ENCODE assay signal across 10 cellular contexts in the genomic region with DNA sequence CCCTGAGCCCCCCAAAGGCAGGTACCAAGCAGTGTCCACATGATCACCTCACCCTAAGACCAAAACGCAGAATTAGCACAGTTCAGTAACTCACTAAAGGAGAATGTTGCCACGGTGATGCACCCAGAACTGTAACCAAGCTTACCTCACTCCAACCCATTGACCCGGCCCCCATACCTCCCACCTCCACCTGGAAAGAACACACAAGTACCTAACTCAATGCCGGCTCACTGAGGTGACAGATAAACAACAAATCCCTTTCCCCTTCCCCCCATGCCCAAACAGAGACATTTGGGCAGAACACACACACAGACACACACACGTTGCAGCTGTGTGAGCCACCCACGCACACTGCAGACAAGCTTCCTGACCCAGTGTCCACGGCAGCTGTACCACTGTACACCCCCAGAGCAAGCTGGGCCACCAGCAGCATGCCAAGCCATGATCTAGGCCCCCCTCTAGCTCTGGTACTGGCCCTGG. TPM values are rescaled to one million over a fixed set of nuclear protein-coding genes. Genes with fewer than 3 reads are reported as not detected.
DNase-seq lines count a peak whose midpoint lies in the region; ATAC-seq and TF ChIP-seq lines count a peak whose summit lies in the region.
"Had no signal": no experiment of that assay in that cellular context is flagged by ENCODE, and none has a peak within 500 bp of the region (broad histone marks: within the 10 kb centered on the region; RNA-seq: fewer than 3 reads in every experiment).

No MANE protein-coding gene starts in this region.

- peak overlapping the region; percentile 93 for H3K4me3 Mint-ChIP-seq in endothelial cell (ENCODE audit: unreplicated experiment)
- peak overlapping the region; percentile 79 for H3K4me3 Mint-ChIP-seq in nephron progenitor cell

- H3K9me3 ChIP-seq in right cardiac atrium (ENCODE audit: control insufficient read depth, low read length) = no peaks in the 10 kb centered on the region

- peaks cover 25% of the 10 kb centered on the region for H3K27me3 Mint-ChIP-seq in endothelial cell (ENCODE audit: unreplicated experiment)
- peaks cover 7% of the 10 kb centered on the region for H3K27me3 Mint-ChIP-seq in nephron progenitor cell (ENCODE audit: low read depth, poor library complexity)

- H3K9me3 Mint-ChIP-seq in endothelial cell (ENCODE audit: unreplicated experiment) = no peaks in the 10 kb centered on the region
- no peaks in the 10 kb centered on the region for H3K9me3 Mint-ChIP-seq in nephron progenitor cell

- H3K4me3 ChIP-seq in right cardiac atrium (ENCODE audit: low read length) (peak overlapping the region; percentile 51), urinary bladder (ENCODE audit: low read depth, low read length) (peak overlapping the region; percentile 62)

- peaks cover 23% of the 10 kb centered on the region for H3K4me1 ChIP-seq in right cardiac atrium (ENCODE audit: control insufficient read depth, insufficient read depth, low read length)
- no peaks in the 10 kb centered on the region for H3K4me1 ChIP-seq in urinary bladder (ENCODE audit: insufficient read depth)

- H3K27ac ChIP-seq in right cardiac atrium (ENCODE audit: low read length) = peak overlapping the region; percentile 44
- H3K27ac ChIP-seq in urinary bladder (ENCODE audit: low read depth) = no peak overlapping the region

- ATAC-seq in right cardiac atrium (no peak), Right ventricle myocardium inferior (no peak)
- ATAC-seq: esophagus mucosa had no signal

- no peaks in the 10 kb centered on the region for H3K27me3 ChIP-seq in right cardiac atrium (ENCODE audit: control insufficient read depth, insufficient read depth)

- H3K4me1 Mint-ChIP-seq in endothelial cell (ENCODE audit: unreplicated experiment) (peaks cover 79% of the 10 kb centered on the region), nephron progenitor cell (peaks cover 88% of the 10 kb centered on the region)

- no peaks in the 10 kb centered on the region for H3K36me3 ChIP-seq in urinary bladder (ENCODE audit: insufficient read depth)

- H3K27ac Mint-ChIP-seq in endothelial cell (ENCODE audit: unreplicated experiment) = peak overlapping the region; percentile 68
- H3K27ac Mint-ChIP-seq in nephron progenitor cell = peak overlapping the region; percentile 82

- DNase-seq in right cardiac atrium = no peak
- no peak for DNase-seq in Right ventricle myocardium inferior (ENCODE audit: missing footprints)
- no peak for DNase-seq in endothelial cell (ENCODE audit: low spot score)
- DNase-seq in nephron progenitor cell = no peak
- DNase-seq in NCI-H2171 treated with DMSO at 0.1 percent for 48 hours (lab: John Stamatoyannopoulos, UW) = no peak
- DNase-seq in GM10266 (ENCODE audit: extremely low spot score) = no peak
- DNase-seq in D341Med (ENCODE audit: low spot score) = no peak
- DNase-seq: activated naive CD4-positive, alpha-beta T cell treated with Interleukin-2 at 50 U/mL for 16 hours had no signal

- no peak for TF ChIP-seq CTCF in endothelial cell (IDR thresholded peaks at IDR 0.05; ENCODE audit: unreplicated experiment)
- TF ChIP-seq CTCF in nephron progenitor cell (IDR thresholded peaks at IDR 0.05) = no peak
- no peak for TF ChIP-seq CTCF in GM10266 (IDR thresholded peaks at IDR 0.05; ENCODE audit: control insufficient read depth, insufficient read depth, low read depth, missing control alignments)

- WGBS in right cardiac atrium = 50% methylated on average over 7 of the region's 7 CpGs
- WGBS in urinary bladder = 56% methylated on average over 7 of the region's 7 CpGs

- intact Hi-C loops in right cardiac atrium (cut with DNase I) = no loop called here
- intact Hi-C loops in Right ventricle myocardium inferior (cut with DNase I) = no loop called here

- H3K36me3 Mint-ChIP-seq in endothelial cell (ENCODE audit: low read depth, unreplicated experiment) = peaks cover 41% of the 10 kb centered on the region
- H3K36me3 Mint-ChIP-seq in nephron progenitor cell (ENCODE audit: low read depth) = no peaks in the 10 kb centered on the region

RNA-seq across cellular contexts. Expression of a gene that starts 1.3 kb away (rescaled TPM):
- total RNA-seq in right cardiac atrium (10 to 100 TPM; 14.1 to 28.7 (median 23.3) TPM), Right ventricle myocardium inferior (37.3 TPM), endothelial cell (ENCODE audit: unreplicated experiment) (81.5 TPM), urinary bladder (17.2 TPM)
- polyA plus RNA-seq in right cardiac atrium (44.9 TPM), urinary bladder (38.7 TPM)

RNA-seq across cellular contexts. Expression of a gene that starts 15.6 kb away (rescaled TPM):
- total RNA-seq in right cardiac atrium = 10 to 100 TPM; 26.5 to 30.1 (median 27.6) TPM
- 22.0 TPM for polyA plus RNA-seq in right cardiac atrium
- 23.2 TPM for total RNA-seq in Right ventricle myocardium inferior
- 65.5 TPM for total RNA-seq in endothelial cell (ENCODE audit: unreplicated experiment)
- total RNA-seq in urinary bladder = 8.6 TPM
- 31.1 TPM for polyA plus RNA-seq in urinary bladder

RNA-seq across cellular contexts. Expression of a gene that starts 32.1 kb away (rescaled TPM):
- total RNA-seq in right cardiac atrium (under 1 TPM; 0.28 to 0.86 (median 0.51) TPM), Right ventricle myocardium inferior (not detected), endothelial cell (ENCODE audit: unreplicated experiment) (1.6 TPM), urinary bladder (not detected)
- polyA plus RNA-seq in right cardiac atrium (0.45 TPM), urinary bladder (1.4 TPM)

RNA-seq across cellular contexts. Expression of a gene that starts 51.6 kb away (rescaled TPM):
- total RNA-seq in right cardiac atrium = 10 to 100 TPM; 15.4 to 22.8 (median 21.3) TPM
- 11.9 TPM for polyA plus RNA-seq in right cardiac atrium
- 24.4 TPM for total RNA-seq in Right ventricle myocardium inferior
- total RNA-seq in endothelial cell (ENCODE audit: unreplicated experiment) = 36.8 TPM
- 29.4 TPM for total RNA-seq in urinary bladder
- 15.5 TPM for polyA plus RNA-seq in urinary bladder
